Comparison of ENCODE assay signal across 9 cellular contexts in genomic region chr9:110626109-110626829, GRCh38. TPM values are rescaled to one million over a fixed set of nuclear protein-coding genes. Genes with fewer than 3 reads are reported as not detected.
DNase-seq lines count a peak whose midpoint lies in the region; ATAC-seq and TF ChIP-seq lines count a peak whose summit lies in the region.
"Had no signal": no experiment of that assay in that cellular context is flagged by ENCODE, and none has a peak within 500 bp of the region (broad histone marks: within the 10 kb centered on the region; RNA-seq: fewer than 3 reads in every experiment).

No MANE protein-coding gene starts in this region.

- intact Hi-C loops in left ventricle myocardium superior (cut with micrococcal nuclease) = no loop called here

- H3K4me3 ChIP-seq in fibroblast of mammary gland (ENCODE audit: control insufficient read depth, low read depth, low read length) = no peak overlapping the region
- H3K4me3 ChIP-seq: K562 had no signal

- DNase-seq in GM04503 (ENCODE audit: low read depth) (peak; percentile 77), fibroblast of mammary gland (ENCODE audit: low read depth) (peak; percentile 94), superior temporal gyrus (ENCODE audit: extremely low spot score) (no peak), retina (no peak), left ventricle myocardium superior (no peak), NCI-H128 (lab: John Stamatoyannopoulos, UW; ENCODE audit: unreplicated experiment) (no peak)

- TF ChIP-seq CTCF in fibroblast of mammary gland (conservative IDR thresholded peaks at IDR 0.05; ENCODE audit: control insufficient read depth, insufficient read depth, low read depth, low read length) = no peak

- ATAC-seq in GM21390 (IDR thresholded peaks at IDR 0.05; ENCODE audit: unreplicated experiment) (peak; percentile 97), HG03558 (IDR thresholded peaks at IDR 0.05; ENCODE audit: extremely low read depth, unreplicated experiment) (peak; percentile 96), left ventricle myocardium superior (no peak)
- ATAC-seq: K562 had no signal

RNA-seq across cellular contexts. Expression of gene MUSK, which starts 42.3 kb away (rescaled TPM):
- total RNA-seq in left ventricle myocardium superior = 1.3 TPM
- total RNA-seq: K562 had no signal

RNA-seq across cellular contexts. Expression of gene SVEP1, which starts 46.7 kb away (rescaled TPM):
- 5.7 TPM for total RNA-seq in left ventricle myocardium superior

Comparison
In these comparisons a context has a peak if more than half of its experiments do, and no peak if none do; other contexts are left out.
1. DNase-seq: peak in GM04503 (single experiment) and fibroblast of mammary gland (single experiment); none in superior temporal gyrus (single experiment), retina (single experiment), left ventricle myocardium superior (single experiment) and NCI-H128 (single experiment).